Comparison of ENCODE assay signal across 12 cellular contexts in the genomic region with DNA sequence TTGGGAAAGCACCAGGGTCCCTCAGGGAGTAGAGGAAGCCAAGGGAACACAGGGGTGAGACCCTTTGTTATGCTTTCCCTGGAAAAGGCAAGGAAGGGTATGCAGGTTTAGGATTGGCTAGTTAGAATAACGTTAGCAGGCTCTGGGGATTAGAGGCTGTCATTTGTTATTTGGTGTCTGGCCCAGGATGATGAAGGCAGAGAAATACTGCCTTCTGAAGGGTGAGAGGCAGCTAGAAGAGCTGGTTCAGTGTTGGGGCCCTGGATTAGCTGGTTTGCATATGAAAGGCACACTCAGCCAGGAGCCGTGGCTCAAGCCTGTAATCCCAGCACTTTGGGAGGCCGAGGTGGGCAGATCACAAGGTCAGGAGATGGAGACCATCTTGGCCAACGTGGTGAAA. TPM values are rescaled to one million over a fixed set of nuclear protein-coding genes. Genes with fewer than 3 reads are reported as not detected.
A peak's percentile ranks its signal among the peaks of the same experiment; 100 is the strongest.
DNase-seq lines count a peak whose midpoint lies in the region; ATAC-seq and TF ChIP-seq lines count a peak whose summit lies in the region.
"Had no signal": no experiment of that assay in that cellular context is flagged by ENCODE, and none has a peak within 500 bp of the region (broad histone marks: within the 10 kb centered on the region; RNA-seq: fewer than 3 reads in every experiment).

No MANE protein-coding gene starts in this region.

- H3K4me1 ChIP-seq in DOHH2 (ENCODE audit: control insufficient read depth, low read length) (peaks cover 97% of the 10 kb centered on the region), esophagus squamous epithelium (peaks cover 0 to 23% (median 0%) of the 10 kb centered on the region in 3 donors)
- H3K4me1 ChIP-seq in naive thymus-derived CD4-positive, alpha-beta T cell (ENCODE audit: control insufficient read depth in 2 of 2, insufficient read depth in 2 of 2, low read length in 2 of 2) = peaks cover 0 to 8% of the 10 kb centered on the region in 2 donors
- H3K4me1 ChIP-seq: SJSA1 had no signal

- TF ChIP-seq POLR2A in esophagus squamous epithelium (IDR thresholded peaks at IDR 0.05) = no peak

- H3K9me3 ChIP-seq in DOHH2 (ENCODE audit: control insufficient read depth, insufficient read depth, low read length) = no peaks in the 10 kb centered on the region
- H3K9me3 ChIP-seq in naive thymus-derived CD4-positive, alpha-beta T cell (ENCODE audit: control insufficient read depth in 2 of 3, low read length in 3 of 3) = no peaks in the 10 kb centered on the region
- no peaks in the 10 kb centered on the region for H3K9me3 ChIP-seq in esophagus squamous epithelium
- H3K9me3 ChIP-seq: SJSA1 had no signal

- no peak for DNase-seq in activated CD8-positive, alpha-beta T cell treated with anti-CD3 and anti-CD28 coated beads for 36 hours
- DNase-seq in naive thymus-derived CD4-positive, alpha-beta T cell = no peak
- DNase-seq in DMS79 (lab: John Stamatoyannopoulos, UW) = no peak
- DNase-seq in stimulated activated CD4-positive, alpha-beta T cell treated with anti-CD3 and anti-CD28 coated beads, Interleukin-4, amount 100 ng/mL, for 4 hours = no peak
- DNase-seq in esophagus squamous epithelium (lab: John Stamatoyannopoulos, UW) = no peak
- DNase-seq: activated T-cell treated with anti-CD3 and anti-CD28 coated beads, Interleukin-2, amount 50 U/mL, for 72 hours; AML-193; NCI-H2081; stimulated activated naive CD4-positive, alpha-beta T cell treated with Interleukin-2 at 50 U/mL for 16 hours had no signal

- no peaks in the 10 kb centered on the region for H4K20me1 ChIP-seq in DOHH2 (ENCODE audit: control insufficient read depth, insufficient read depth, low read depth, low read length)

- H3K4me1 Mint-ChIP-seq in activated CD8-positive, alpha-beta T cell treated with anti-CD3 and anti-CD28 coated beads for 36 hours (ENCODE audit: low read depth) = peaks cover 54% of the 10 kb centered on the region
- H3K4me1 Mint-ChIP-seq in naive thymus-derived CD4-positive, alpha-beta T cell = peaks cover 13 to 48% (median 35%) of the 10 kb centered on the region in 7 donors

- no peak for TF ChIP-seq CTCF in DOHH2 (IDR thresholded peaks at IDR 0.05; ENCODE audit: low read depth, low read length, poor library complexity, severe bottlenecking)
- no peak for TF ChIP-seq CTCF in activated CD8-positive, alpha-beta T cell treated with anti-CD3 and anti-CD28 coated beads for 36 hours (IDR thresholded peaks at IDR 0.05)
- no peak for TF ChIP-seq CTCF in esophagus squamous epithelium (IDR thresholded peaks at IDR 0.05)

- H3K27ac ChIP-seq in DOHH2 (ENCODE audit: low read depth, low read length) = peak overlapping the region; percentile 92
- H3K27ac ChIP-seq in naive thymus-derived CD4-positive, alpha-beta T cell (ENCODE audit: low read depth, low read length) = no peak overlapping the region
- H3K27ac ChIP-seq in esophagus squamous epithelium = peak overlapping the region in 2 of 4 donors; percentile 54 to 80
- H3K27ac ChIP-seq: SJSA1 had no signal

- no peak overlapping the region for H3K4me3 Mint-ChIP-seq in activated CD8-positive, alpha-beta T cell treated with anti-CD3 and anti-CD28 coated beads for 36 hours
- no peak overlapping the region for H3K4me3 Mint-ChIP-seq in naive thymus-derived CD4-positive, alpha-beta T cell
- H3K4me3 Mint-ChIP-seq: activated T-cell treated with anti-CD3 and anti-CD28 coated beads, Interleukin-2, amount 50 U/mL, for 72 hours had no signal

- POLR2A ChIA-PET in activated CD8-positive, alpha-beta T cell treated with anti-CD3 and anti-CD28 coated beads for 36 hours (lab: Charles Lee) = no interaction called here
- POLR2A ChIA-PET in naive thymus-derived CD4-positive, alpha-beta T cell (lab: Charles Lee) = no interaction called here

- no peaks in the 10 kb centered on the region for H3K79me2 ChIP-seq in DOHH2 (ENCODE audit: control insufficient read depth, low read length)

- ATAC-seq in activated CD8-positive, alpha-beta T cell treated with anti-CD3 and anti-CD28 coated beads for 36 hours = no peak
- ATAC-seq in naive thymus-derived CD4-positive, alpha-beta T cell = no peak
- ATAC-seq: activated T-cell treated with anti-CD3 and anti-CD28 coated beads, Interleukin-2, amount 50 U/mL, for 72 hours had no signal

- H3K36me3 ChIP-seq in DOHH2 (ENCODE audit: control insufficient read depth, low read length) = peaks cover 5% of the 10 kb centered on the region; the same call in 1 of the 2 replicates
- H3K36me3 ChIP-seq in naive thymus-derived CD4-positive, alpha-beta T cell (ENCODE audit: control insufficient read depth in 2 of 3, insufficient read depth in 3 of 3, low read length in 3 of 3) = peaks cover 0 to 9% (median 0%) of the 10 kb centered on the region in 3 experiments
- peaks cover 0 to 20% (median 0%) of the 10 kb centered on the region in 3 donors for H3K36me3 ChIP-seq in esophagus squamous epithelium

- H3K4me2 ChIP-seq in DOHH2 (ENCODE audit: low read length) = peak overlapping the region; percentile 71

- CTCF ChIA-PET in activated CD8-positive, alpha-beta T cell treated with anti-CD3 and anti-CD28 coated beads for 36 hours (lab: Charles Lee) = interaction anchor here (0.9 kb wide), 1 partner anchor 38 kb away, joined by 5 read pairs; no protein-coding TSS in a partner anchor
- CTCF ChIA-PET in naive thymus-derived CD4-positive, alpha-beta T cell (lab: Charles Lee) = no interaction called here

- no peaks in the 10 kb centered on the region for H3K27me3 Mint-ChIP-seq in activated CD8-positive, alpha-beta T cell treated with anti-CD3 and anti-CD28 coated beads for 36 hours
- H3K27me3 Mint-ChIP-seq in naive thymus-derived CD4-positive, alpha-beta T cell = no peaks in the 10 kb centered on the region

- intact Hi-C loops in activated CD8-positive, alpha-beta T cell treated with anti-CD3 and anti-CD28 coated beads for 36 hours (cut with micrococcal nuclease) = no loop called here
- intact Hi-C loops in naive thymus-derived CD4-positive, alpha-beta T cell (cut with micrococcal nuclease) = no loop called here
- intact Hi-C loops in esophagus squamous epithelium (cut with DNase I) = no loop called here

- no peaks in the 10 kb centered on the region for H3K9me3 Mint-ChIP-seq in activated CD8-positive, alpha-beta T cell treated with anti-CD3 and anti-CD28 coated beads for 36 hours
- peaks cover 0 to 2% (median 0%) of the 10 kb centered on the region in 11 donors for H3K9me3 Mint-ChIP-seq in naive thymus-derived CD4-positive, alpha-beta T cell
- H3K9me3 Mint-ChIP-seq: activated T-cell treated with anti-CD3 and anti-CD28 coated beads, Interleukin-2, amount 50 U/mL, for 72 hours had no signal

- 25 to 43% methylated on average over 3 to 4 of the region's 4 CpGs for WGBS in esophagus squamous epithelium, 2 donors

- H3K4me3 ChIP-seq in DOHH2 (ENCODE audit: low read length) (peak overlapping the region; percentile 56; the same call in 1 of the 2 replicates), esophagus squamous epithelium (no peak overlapping the region)
- H3K4me3 ChIP-seq in naive thymus-derived CD4-positive, alpha-beta T cell (ENCODE audit: low read length) = no peak overlapping the region
- H3K4me3 ChIP-seq: SJSA1 had no signal

- peaks cover 38% of the 10 kb centered on the region for H3F3A ChIP-seq in DOHH2 (ENCODE audit: control insufficient read depth, insufficient read depth)

- peak overlapping the region; percentile 30 for H3K27ac Mint-ChIP-seq in activated CD8-positive, alpha-beta T cell treated with anti-CD3 and anti-CD28 coated beads for 36 hours
- peak overlapping the region in 5 of 9 donors; percentile 17 to 71 (median 62) for H3K27ac Mint-ChIP-seq in naive thymus-derived CD4-positive, alpha-beta T cell

- peaks cover 13% of the 10 kb centered on the region for H3K36me3 Mint-ChIP-seq in activated CD8-positive, alpha-beta T cell treated with anti-CD3 and anti-CD28 coated beads for 36 hours (ENCODE audit: low read depth)
- H3K36me3 Mint-ChIP-seq in naive thymus-derived CD4-positive, alpha-beta T cell = peaks cover 0 to 11% (median 7%) of the 10 kb centered on the region in 5 donors

- H3K9me2 ChIP-seq in DOHH2 (replicated peaks; ENCODE audit: control insufficient read depth, low read length) = no peaks in the 10 kb centered on the region

- no peaks in the 10 kb centered on the region for H3K27me3 ChIP-seq in DOHH2 (ENCODE audit: control insufficient read depth, low read length)
- H3K27me3 ChIP-seq in naive thymus-derived CD4-positive, alpha-beta T cell (ENCODE audit: control insufficient read depth in 2 of 2, insufficient read depth in 2 of 2, low read length in 2 of 2) = no peaks in the 10 kb centered on the region
- no peaks in the 10 kb centered on the region for H3K27me3 ChIP-seq in esophagus squamous epithelium
- H3K27me3 ChIP-seq: SJSA1 had no signal

RNA-seq across cellular contexts. Expression of a gene that starts 3.0 kb away (rescaled TPM):
- total RNA-seq in activated CD8-positive, alpha-beta T cell treated with anti-CD3 and anti-CD28 coated beads for 36 hours = 1 to 10 TPM; 5.8 to 6.6 TPM
- 100 to 1,000 TPM in 1 of 5 experiments, 10 to 100 TPM in 4; 13.0 to 118 (median 14.3) TPM for total RNA-seq in naive thymus-derived CD4-positive, alpha-beta T cell
- 1 to 10 TPM in 1 of 2 donors, under 1 TPM in 1; 0.40 to 1.1 TPM for polyA plus RNA-seq in naive thymus-derived CD4-positive, alpha-beta T cell
- 1 to 10 TPM in 2 of 4 donors, under 1 TPM in 2; 0.61 to 5.0 (median 1.1) TPM for total RNA-seq in esophagus squamous epithelium
- total RNA-seq: LHCN-M2 had no signal

RNA-seq across cellular contexts. Expression of a gene that starts 12.4 kb away (rescaled TPM):
- total RNA-seq in activated CD8-positive, alpha-beta T cell treated with anti-CD3 and anti-CD28 coated beads for 36 hours = 10 to 100 TPM; 43.7 to 46.8 TPM
- 100 to 1,000 TPM in 4 of 5 experiments, 10 to 100 TPM in 1; 79.1 to 137 (median 120) TPM for total RNA-seq in naive thymus-derived CD4-positive, alpha-beta T cell
- polyA plus RNA-seq in naive thymus-derived CD4-positive, alpha-beta T cell = 10 to 100 TPM in 1 of 2 donors, 1 to 10 TPM in 1; 1.1 to 11.1 TPM
- total RNA-seq in esophagus squamous epithelium = 10 to 100 TPM; 11.1 to 38.1 (median 25.7) TPM

RNA-seq across cellular contexts. Expression of a gene that starts 58.2 kb away (rescaled TPM):
- 1 to 10 TPM; 2.5 to 3.6 TPM for total RNA-seq in activated CD8-positive, alpha-beta T cell treated with anti-CD3 and anti-CD28 coated beads for 36 hours
- 10 to 100 TPM in 3 of 5 experiments, 1 to 10 TPM in 2; 4.1 to 18.6 (median 10.3) TPM for total RNA-seq in naive thymus-derived CD4-positive, alpha-beta T cell
- polyA plus RNA-seq in naive thymus-derived CD4-positive, alpha-beta T cell = 1 to 10 TPM; 5.6 to 5.9 TPM
- 1 to 10 TPM in 2 of 4 donors, under 1 TPM in 2; 0.83 to 4.2 (median 1.5) TPM for total RNA-seq in esophagus squamous epithelium

RNA-seq across cellular contexts. Expression of a gene that starts 59.3 kb away (rescaled TPM):
- 10 to 100 TPM; 38.3 to 38.8 TPM for total RNA-seq in activated CD8-positive, alpha-beta T cell treated with anti-CD3 and anti-CD28 coated beads for 36 hours
- total RNA-seq in naive thymus-derived CD4-positive, alpha-beta T cell = 10 to 100 TPM; 47.9 to 68.2 (median 65.1) TPM
- 10 to 100 TPM; 12.2 to 20.5 TPM for polyA plus RNA-seq in naive thymus-derived CD4-positive, alpha-beta T cell
- 10 to 100 TPM; 18.0 to 27.7 (median 23.4) TPM for total RNA-seq in esophagus squamous epithelium
